Comparison of ENCODE assay signal across 24 cellular contexts in genomic region chr3:134084230-134084950, GRCh38. TPM values are rescaled to one million over a fixed set of nuclear protein-coding genes. Genes with fewer than 3 reads are reported as not detected.
DNase-seq lines count a peak whose midpoint lies in the region; ATAC-seq and TF ChIP-seq lines count a peak whose summit lies in the region.
"Had no signal": no experiment of that assay in that cellular context is flagged by ENCODE, and none has a peak within 500 bp of the region (broad histone marks: within the 10 kb centered on the region; RNA-seq: fewer than 3 reads in every experiment).

No MANE protein-coding gene starts in this region.

- H2AK9ac ChIP-seq in IMR-90 (replicated peaks; ENCODE audit: low read depth, low read length, poor library complexity), result peak overlapping the region; percentile 24

- TF ChIP-seq RAD21 in IMR-90 (IDR thresholded peaks at IDR 0.05; ENCODE audit: low read length), result no peak

- ATAC-seq in IMR-90 (ENCODE audit: low read depth), result no peak

- no peak for TF ChIP-seq POLR2A in IMR-90 (IDR thresholded peaks at IDR 0.05; ENCODE audit: low read depth, low read length)

- H3K9me3 ChIP-seq in IMR-90 (ENCODE audit: control insufficient read depth, insufficient read depth, low read length) (peaks cover 6% of the 10 kb centered on the region), neuronal stem cell (replicated peaks in 1 of 2; ENCODE audit: control insufficient read depth in 2 of 2, insufficient read depth in 1 of 2, low read depth in 1 of 2, low read length in 2 of 2) (peaks cover 0 to 6% of the 10 kb centered on the region in 2 donors)

- CTCF ChIA-PET in IMR-90 (lab: Yijun Ruan, JAX), result no interaction called here

- H2AK5ac ChIP-seq in IMR-90 (ENCODE audit: low read depth, low read length) (no peak overlapping the region), neuronal stem cell (ENCODE audit: low read depth, low read length) (no peak overlapping the region)

- H3K27ac ChIP-seq in IMR-90 (ENCODE audit: insufficient read depth, low read length), result no peak overlapping the region
- H3K27ac ChIP-seq in neuronal stem cell (replicated peaks; ENCODE audit: low read length), result no peak overlapping the region
- H3K27ac ChIP-seq: BLaER1 treated with 17β-estradiol and CSF1 and Interleukin-3, amounts not matched to agents 10 nM and 100 nM; GM23248 had no signal

- H3K4me3 ChIP-seq in IMR-90 (ENCODE audit: insufficient read depth, low read depth, low read length), result no peak overlapping the region
- no peak overlapping the region for H3K4me3 ChIP-seq in epithelial cell of esophagus (ENCODE audit: low read length)
- H3K4me3 ChIP-seq in neuronal stem cell (ENCODE audit: low read length in 2 of 2), result no peak overlapping the region
- H3K4me3 ChIP-seq: BLaER1 treated with 17β-estradiol and CSF1 and Interleukin-3, amounts not matched to agents 10 nM and 100 nM; GM23248; MG63 had no signal

- H3K4me2 ChIP-seq in IMR-90 (ENCODE audit: low read depth, low read length) (no peak overlapping the region), neuronal stem cell (ENCODE audit: insufficient read depth, low read length, poor library complexity, severe bottlenecking) (no peak overlapping the region)
- H3K4me2 ChIP-seq: BLaER1 treated with 17β-estradiol and CSF1 and Interleukin-3, amounts not matched to agents 10 nM and 100 nM had no signal

- H3K23ac ChIP-seq in IMR-90 (ENCODE audit: low read depth, low read length), result no peak overlapping the region
- H3K23ac ChIP-seq in neuronal stem cell (ENCODE audit: low read depth, low read length, poor library complexity), result no peak overlapping the region

- H2BK12ac ChIP-seq in neuronal stem cell (ENCODE audit: low read length), result no peak overlapping the region

- no peaks in the 10 kb centered on the region for H3K36me3 ChIP-seq in IMR-90 (ENCODE audit: control insufficient read depth, insufficient read depth, low read length)
- H3K36me3 ChIP-seq in neuronal stem cell (replicated peaks in 1 of 2; ENCODE audit: control insufficient read depth in 2 of 2, insufficient read depth in 2 of 2, low read length in 2 of 2), result no peaks in the 10 kb centered on the region
- H3K36me3 ChIP-seq: BLaER1 treated with 17β-estradiol and CSF1 and Interleukin-3, amounts not matched to agents 10 nM and 100 nM; MG63 had no signal

- WGBS in IMR-90 (ENCODE audit: extremely low coverage in 2 of 2, insufficient read length in 1 of 2), 2 experiments, result no CpG with 5 or more reads among the region's 2 CpGs
- no CpG with 5 or more reads among the region's 2 CpGs for WGBS in neuronal stem cell (ENCODE audit: extremely low coverage in 2 of 2, insufficient read length in 2 of 2, insufficient replicate concordance in 1 of 2), 2 donors

- H4K5ac ChIP-seq in IMR-90 (ENCODE audit: low read depth, low read length), result no peak overlapping the region

- H3K9me1 ChIP-seq in IMR-90 (ENCODE audit: insufficient read depth, low read length), result peaks cover 8% of the 10 kb centered on the region

- H2BK5ac ChIP-seq in IMR-90 (ENCODE audit: low read depth, low read length, poor library complexity, severe bottlenecking) (no peak overlapping the region), neuronal stem cell (ENCODE audit: low read length) (no peak overlapping the region)

- H2BK20ac ChIP-seq in IMR-90 (ENCODE audit: low read depth, low read length), result no peak overlapping the region

- H2BK120ac ChIP-seq in IMR-90 (ENCODE audit: low read depth, low read length) (no peak overlapping the region), neuronal stem cell (ENCODE audit: low read depth, low read length) (no peak overlapping the region)

- TF ChIP-seq CTCF in IMR-90 (conservative IDR thresholded peaks at IDR 0.05; ENCODE audit: low read depth, low read length), result no peak
- no peak for TF ChIP-seq CTCF in epithelial cell of esophagus (IDR thresholded peaks at IDR 0.05; ENCODE audit: insufficient read depth, low read depth, low read length, missing control alignments)

- H3K79me1 ChIP-seq in IMR-90 (ENCODE audit: low read depth in 1 of 2, low read length in 2 of 2), result no peaks in the 10 kb centered on the region
- no peaks in the 10 kb centered on the region for H3K79me1 ChIP-seq in neuronal stem cell (ENCODE audit: low read depth, low read length)

- no peak overlapping the region for H3K14ac ChIP-seq in IMR-90 (replicated peaks; ENCODE audit: low read depth, low read length)
- H3K14ac ChIP-seq in neuronal stem cell (ENCODE audit: low read length), result peak overlapping the region; percentile 25

- no peak overlapping the region for H3K18ac ChIP-seq in IMR-90 (ENCODE audit: low read depth, low read length)
- H3K18ac ChIP-seq in neuronal stem cell (ENCODE audit: low read length), result no peak overlapping the region

- in situ Hi-C loops in IMR-90 (cut with MboI; ENCODE audit: low sequenced_read_pairs), result no loop called here

- dilution Hi-C loops in IMR-90 (cut with HindIII; ENCODE audit: low sequenced_read_pairs, unreplicated experiment), result no loop called here

- no peak overlapping the region for H4K91ac ChIP-seq in IMR-90 (ENCODE audit: insufficient read depth, low read depth, low read length)
- H4K91ac ChIP-seq in neuronal stem cell (ENCODE audit: low read depth, low read length, poor library complexity), result no peak overlapping the region

- H2BK15ac ChIP-seq in IMR-90 (ENCODE audit: low read depth, low read length) (no peak overlapping the region), neuronal stem cell (ENCODE audit: low read length) (no peak overlapping the region)

- no peak overlapping the region for H3K56ac ChIP-seq in IMR-90 (ENCODE audit: extremely low read depth, insufficient read depth, low read length)

- intact Hi-C loops in IMR-90 (cut with micrococcal nuclease), result no loop called here

- H4K8ac ChIP-seq in IMR-90 (ENCODE audit: low read depth in 2 of 2, low read length in 2 of 2) (no peak overlapping the region), neuronal stem cell (ENCODE audit: low read depth, low read length) (no peak overlapping the region)

- no peaks in the 10 kb centered on the region for H4K20me1 ChIP-seq in IMR-90 (ENCODE audit: insufficient read depth, low read length)
- H4K20me1 ChIP-seq: BLaER1 treated with 17β-estradiol and CSF1 and Interleukin-3, amounts not matched to agents 10 nM and 100 nM had no signal

- H3K4ac ChIP-seq in IMR-90 (ENCODE audit: low read depth, low read length) (no peak overlapping the region), neuronal stem cell (ENCODE audit: low read length) (no peak overlapping the region)

- H3K9ac ChIP-seq in IMR-90 (ENCODE audit: low read depth, low read length) (no peak overlapping the region), neuronal stem cell (ENCODE audit: low read depth, low read length, poor library complexity) (no peak overlapping the region)
- H3K9ac ChIP-seq: BLaER1 treated with 17β-estradiol and CSF1 and Interleukin-3, amounts not matched to agents 10 nM and 100 nM; GM23248 had no signal

- H2AFZ ChIP-seq in IMR-90 (replicated peaks; ENCODE audit: low read length, poor library complexity), result peak overlapping the region; percentile 29
- H2AFZ ChIP-seq in neuronal stem cell (ENCODE audit: low read length), result no peak overlapping the region
- H2AFZ ChIP-seq: GM23248 had no signal

- H3K27me3 ChIP-seq in IMR-90 (ENCODE audit: control insufficient read depth, insufficient read depth, low read length), result no peaks in the 10 kb centered on the region
- H3K27me3 ChIP-seq in neuronal stem cell (ENCODE audit: control insufficient read depth in 3 of 3, insufficient read depth in 3 of 3, low read depth in 1 of 3, low read length in 3 of 3), result peaks cover 0 to 7% (median 0%) of the 10 kb centered on the region in 3 experiments
- H3K27me3 ChIP-seq: BLaER1 treated with 17β-estradiol and CSF1 and Interleukin-3, amounts not matched to agents 10 nM and 100 nM; MG63 had no signal

- no TSS peak for BruUV-seq in IMR-90 (replicated peaks; lab: Mats Ljungman, UMichigan)

- DNase-seq in IMR-90, result no peak
- peak; percentile 58 for DNase-seq in epithelial cell of esophagus (ENCODE audit: low read depth)
- DNase-seq in islet precursor cell, result peak; percentile 65
- no peak for DNase-seq in neuronal stem cell (ENCODE audit: low spot score)
- DNase-seq in glomerular visceral epithelial cell (ENCODE audit: extremely low spot score), result no peak
- DNase-seq in cortex of kidney (lab: John Stamatoyannopoulos, UW), result no peak
- DNase-seq in activated CD4-positive, alpha-beta T cell treated with anti-CD3 and anti-CD28 coated beads, Interleukin-2, amount 50 U/mL, for 4 hours, result no peak
- no peak for DNase-seq in NCI-H187 (lab: John Stamatoyannopoulos, UW)
- DNase-seq: CD4-positive, alpha-beta T cell; GM23248; H7; KBM-7; MG63; NCI-H1105 treated with DMSO at 0.1 percent for 48 hours; NCI-H2081; NCI-H226; NCI-H510A; NCI-H69; Right ventricle myocardium superior; RPMI8226 had no signal

- H3K4me1 ChIP-seq in IMR-90 (ENCODE audit: control insufficient read depth, insufficient read depth, low read length) (no peaks in the 10 kb centered on the region; the same call in 1 of the 2 replicates), neuronal stem cell (ENCODE audit: control insufficient read depth in 2 of 2, insufficient read depth in 1 of 2, low read depth in 1 of 2, low read length in 2 of 2) (peaks cover 0 to 2% of the 10 kb centered on the region in 2 donors)
- H3K4me1 ChIP-seq: BLaER1 treated with 17β-estradiol and CSF1 and Interleukin-3, amounts not matched to agents 10 nM and 100 nM had no signal

- POLR2A ChIA-PET in IMR-90 (lab: Charles Lee; ENCODE audit: unreplicated experiment), result no interaction called here

TF ChIP-seq in IMR-90, 13 proteins besides CTCF, POLR2A, EP300 and RAD21 (continues in another document):
- TF ChIP-seq ELK1 (IDR thresholded peaks at IDR 0.05; ENCODE audit: borderline replicate concordance, low read depth, low read length) (no peak), BHLHE40 (IDR thresholded peaks at IDR 0.05; ENCODE audit: low read depth, low read length) (no peak)

RNA-seq across cellular contexts. Expression of gene SLCO2A1, which starts 54.7 kb away (rescaled TPM):
- total RNA-seq in IMR-90 (2012; rRNA removed), result under 0.01 TPM in 2 replicates
- 1.2 and 1.5 TPM in 2 replicates for polyA plus RNA-seq in IMR-90 (2012; rRNA removed)
- 0.26 and 1.0 TPM in 2 replicates for polyA plus RNA-seq in IMR-90 (2012; cell fraction: cytosol; rRNA removed)
- polyA plus RNA-seq in IMR-90 (2012; cell fraction: nucleus; rRNA removed; ENCODE audit: low replicate concordance), result 1.7 TPM in 2 replicates
- polyA plus RNA-seq in neuronal stem cell (2013, experiment 1 of 2), result 0.60 TPM
- 0.82 TPM for polyA plus RNA-seq in neuronal stem cell (2013, experiment 2 of 2)
- total RNA-seq: A172; CD4-positive, alpha-beta T cell; G401; SK-MEL-5 had no signal

Comparison
In these comparisons a context has a peak if more than half of its experiments do, and no peak if none do; other contexts are left out.
1. DNase-seq: peak in epithelial cell of esophagus (single experiment) and islet precursor cell (single experiment); none in IMR-90 (single experiment), neuronal stem cell (single experiment), glomerular visceral epithelial cell (single experiment), cortex of kidney (single experiment), activated CD4-positive, alpha-beta T cell treated with anti-CD3 and anti-CD28 coated beads, Interleukin-2, amount 50 U/mL, for 4 hours (0 of 2) and NCI-H187 (0 of 2).